In the genomic region with DNA sequence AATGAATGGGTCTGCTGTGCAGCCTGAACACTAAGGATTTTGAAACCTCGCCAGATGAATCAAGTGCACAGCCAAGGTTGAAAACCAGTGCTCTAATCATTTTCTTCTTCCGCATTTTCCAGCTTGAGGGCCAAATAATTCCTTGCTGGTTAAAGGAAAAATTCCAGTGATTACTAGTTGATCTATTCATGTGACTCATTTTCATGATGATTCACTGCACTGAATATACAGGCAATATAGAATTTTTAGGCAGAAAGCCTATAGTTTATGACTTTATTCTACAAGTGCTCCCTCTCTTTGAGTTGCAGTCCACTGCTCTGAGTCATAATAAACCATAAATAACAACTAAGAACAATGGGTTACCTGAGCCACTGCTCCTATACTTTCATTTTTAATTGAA, we compare ENCODE assay signal across 21 cellular contexts.
DNase-seq lines count a peak whose midpoint lies in the region; ATAC-seq, FAIRE-seq and TF ChIP-seq lines count a peak whose summit lies in the region.
"Had no signal": no experiment of that assay in that cellular context is flagged by ENCODE, and none has a peak within 500 bp of the region (broad histone marks: within the 10 kb centered on the region; RNA-seq: fewer than 3 reads in every experiment).

No MANE protein-coding gene starts in this region.

- no peak for TF ChIP-seq RAD21 in A549 (conservative IDR thresholded peaks at IDR 0.05 in 1 of 2, IDR thresholded peaks at IDR 0.05 in 1 of 2)

- H3K9me3 ChIP-seq in A549: no peaks in the 10 kb centered on the region
- H3K9me3 ChIP-seq: BE2C had no signal

- no peak overlapping the region for H3K4me3 ChIP-seq in A549
- H3K4me3 ChIP-seq in epithelial cell of esophagus (ENCODE audit: low read length): no peak overlapping the region

- no peak for ATAC-seq in A549
- no peak for ATAC-seq in GM19467 (IDR thresholded peaks at IDR 0.05; ENCODE audit: unreplicated experiment)
- no peak for ATAC-seq in T-cell (replicated peaks in 1 of 4)
- no peak for ATAC-seq in GM19397 (IDR thresholded peaks at IDR 0.05; ENCODE audit: unreplicated experiment)
- ATAC-seq: SK-N-SH treated with all-trans-retinoic acid at 6 μM for 48 hours, T-helper 17 cell had no signal

- WGBS in A549 (ENCODE audit: missing lambda C conversion rate): 8% methylated on average over 2 of the region's 2 CpGs

- no peaks in the 10 kb centered on the region for H3K4me1 ChIP-seq in A549
- H3K4me1 ChIP-seq: BE2C had no signal

- TF ChIP-seq POLR2A in A549 (IDR thresholded peaks at IDR 0.05; ENCODE audit: low read length): no peak

- CTCF ChIA-PET in A549 (lab: Yijun Ruan, JAX) (no interaction called here), T-cell (lab: Charles Lee) (no interaction called here)

- no peak overlapping the region for H3K4me2 ChIP-seq in A549
- H3K4me2 ChIP-seq: KMS-11 had no signal

- POLR2A ChIA-PET in A549 (lab: Yijun Ruan, JAX): no interaction called here
- POLR2A ChIA-PET in T-cell (lab: Charles Lee): no interaction called here

- H3K27ac ChIP-seq in A549: no peak overlapping the region
- H3K27ac ChIP-seq: HL-60, KMS-11 had no signal

- no peak overlapping the region for H3K27ac Mint-ChIP-seq in T-cell
- H3K27ac Mint-ChIP-seq: CD8-positive, alpha-beta memory T cell; HFFc6; T-helper 17 cell had no signal

- TF ChIP-seq CTCF in A549 (IDR thresholded peaks at IDR 0.05) (no peak), epithelial cell of esophagus (IDR thresholded peaks at IDR 0.05; ENCODE audit: insufficient read depth, low read depth, low read length, missing control alignments) (no peak)

- no peaks in the 10 kb centered on the region for H3K36me3 Mint-ChIP-seq in T-cell
- H3K36me3 Mint-ChIP-seq: CD8-positive, alpha-beta memory T cell had no signal

- no peaks in the 10 kb centered on the region for H3K4me1 Mint-ChIP-seq in T-cell
- H3K4me1 Mint-ChIP-seq: CD8-positive, alpha-beta memory T cell; T-helper 17 cell had no signal

- DNase-seq in A549 (ENCODE audit: low read depth in 1 of 2, low spot score in 1 of 2) (no peak), HCEC 1CT (peak; percentile 6), RKO (ENCODE audit: low spot score) (peak; percentile 29), epithelial cell of esophagus (ENCODE audit: low read depth) (peak; percentile 8), T-cell (no peak)
- DNase-seq: BE2C; CD8-positive, alpha-beta memory T cell; DMS153; GOT3; HFFc6; NCI-H1436; NCI-H2081; NCI-H2227 treated with DMSO at 0.1 percent for 48 hours; NCI-H524 treated with DMSO at 0.1 percent for 48 hours; SHP77; T-helper 17 cell had no signal

- no peak for TF ChIP-seq EP300 in A549 (IDR thresholded peaks at IDR 0.05)

- peaks cover 0 to 4% (median 2%) of the 10 kb centered on the region in 3 donors for H3K9me3 Mint-ChIP-seq in T-cell
- H3K9me3 Mint-ChIP-seq: HFFc6 had no signal

- peaks cover 25% of the 10 kb centered on the region in 2 donors for H3K27me3 Mint-ChIP-seq in T-cell

- no peak overlapping the region for H3K4me3 Mint-ChIP-seq in T-cell
- H3K4me3 Mint-ChIP-seq: CD8-positive, alpha-beta memory T cell; HFFc6; T-helper 17 cell had no signal

- no peak for FAIRE-seq in A549 (lab: Jason Lieb, UNC)

TF ChIP-seq in A549, 52 proteins besides CTCF, POLR2A, EP300 and RAD21:
- TF ChIP-seq SMC3 (IDR thresholded peaks at IDR 0.05) (no peak), JUN (IDR thresholded peaks at IDR 0.05) (no peak), FOSL2 (IDR thresholded peaks at IDR 0.05) (no peak), FOSL2 (CRISPR knock-in tag; IDR thresholded peaks at IDR 0.05) (peak; percentile 41), NFE2L2 (conservative IDR thresholded peaks at IDR 0.05; ENCODE audit: low read length) (no peak)
TF ChIP-seq in A549: peak in this region for 1.

Comparison
In these comparisons a context has a peak if more than half of its experiments do, and no peak if none do; other contexts are left out.
1. DNase-seq: peak in HCEC 1CT (single experiment), RKO (single experiment) and epithelial cell of esophagus (single experiment); none in A549 (0 of 2) and T-cell (0 of 34).